In the genomic region with DNA sequence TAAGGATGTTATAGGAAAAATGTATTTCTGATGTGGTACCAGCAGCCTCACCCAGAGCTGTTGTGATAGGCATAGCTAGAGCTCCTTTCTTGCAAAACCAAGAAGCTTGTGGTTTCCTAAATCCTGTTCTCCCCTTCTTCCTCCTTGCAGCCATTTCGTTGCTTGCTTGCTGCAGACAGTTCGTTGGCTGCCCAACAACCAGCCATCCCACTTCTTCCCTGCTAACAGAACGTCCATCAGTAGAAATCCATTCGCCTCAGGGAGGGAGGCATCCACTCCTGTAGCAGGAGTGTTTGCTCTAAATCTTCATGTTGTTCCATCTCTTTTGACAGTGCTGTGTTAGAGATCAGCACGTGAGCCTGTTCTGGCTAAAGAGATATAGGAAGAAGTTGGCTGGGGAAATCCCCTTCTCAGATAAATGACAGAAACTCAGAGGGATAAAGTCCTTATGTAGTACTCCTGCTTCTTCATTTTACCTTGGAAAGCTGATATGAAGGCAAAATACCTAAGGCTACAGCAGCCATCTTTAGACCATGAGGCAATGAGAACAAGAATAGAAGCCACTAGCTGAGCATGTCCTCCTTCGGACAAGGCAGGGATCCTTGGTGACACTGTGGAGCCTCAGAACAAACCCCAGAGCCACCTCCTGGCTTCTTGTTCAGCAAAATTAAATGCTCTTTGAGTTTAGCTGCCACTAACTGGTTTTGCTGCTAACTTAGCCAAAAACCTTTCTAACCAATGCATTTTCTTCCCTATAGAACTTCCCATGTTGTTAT, we compare ENCODE assay signal across 13 cellular contexts.
A peak's percentile ranks its signal among the peaks of the same experiment; 100 is the strongest.
DNase-seq lines count a peak whose midpoint lies in the region; ATAC-seq and TF ChIP-seq lines count a peak whose summit lies in the region.
"Had no signal": no experiment of that assay in that cellular context is flagged by ENCODE, and none has a peak within 500 bp of the region (broad histone marks: within the 10 kb centered on the region; RNA-seq: fewer than 3 reads in every experiment).

No MANE protein-coding gene starts in this region.

- H3K36me3 Mint-ChIP-seq in CD14-positive monocyte (peaks cover 0 to 6% of the 10 kb centered on the region in 2 donors), naive B cell (no peaks in the 10 kb centered on the region)
- H3K36me3 Mint-ChIP-seq in activated T-helper 2 cell treated with anti-CD3 and anti-CD28 coated beads, Interferon-gamma antibody, Interleukin-2, Interleukin-4, amounts not matched to agents 10 μg/mL and 5 μg/mL and 100 μg/mL, durations not matched to agents 14 hours and 24 hours and 36 hours (ENCODE audit: low read depth): no peaks in the 10 kb centered on the region
- H3K36me3 Mint-ChIP-seq: CD4-positive, CD25-positive, alpha-beta regulatory T cell had no signal

- intact Hi-C loops in CD14-positive monocyte (cut with micrococcal nuclease) (loop anchor here (5.0 kb wide), 1 partner anchor 67 kb away; a partner anchor contains a TSS), IMR-90 (cut with micrococcal nuclease) (no loop called here)
- intact Hi-C loops in activated T-helper 2 cell treated with anti-CD3 and anti-CD28 coated beads, Interferon-gamma antibody, Interleukin-2, Interleukin-4, amounts not matched to agents 10 μg/mL and 5 μg/mL and 100 μg/mL, durations not matched to agents 14 hours and 24 hours and 36 hours (cut with micrococcal nuclease): no loop called here

- H3F3A ChIP-seq in GM23248 (ENCODE audit: insufficient read depth): peaks cover 8% of the 10 kb centered on the region; the same call in 1 of the 2 replicates

- no peak overlapping the region for H2AK5ac ChIP-seq in IMR-90 (ENCODE audit: low read depth, low read length)

- H3K79me2 ChIP-seq in GM23248 (ENCODE audit: insufficient read depth): no peaks in the 10 kb centered on the region

- H2AFZ ChIP-seq in IMR-90 (replicated peaks; ENCODE audit: low read length, poor library complexity): peak overlapping the region; percentile 58
- H2AFZ ChIP-seq in GM23248: no peak overlapping the region

- TF ChIP-seq CTCF in CD14-positive monocyte (IDR thresholded peaks at IDR 0.05) (no peak), IMR-90 (conservative IDR thresholded peaks at IDR 0.05; ENCODE audit: low read depth, low read length) (no peak)

- no peak overlapping the region for H4K91ac ChIP-seq in IMR-90 (ENCODE audit: insufficient read depth, low read depth, low read length)

- BruUV-seq in IMR-90 (replicated peaks; lab: Mats Ljungman, UMichigan): no TSS peak

- H2BK5ac ChIP-seq in IMR-90 (ENCODE audit: low read depth, low read length, poor library complexity, severe bottlenecking): no peak overlapping the region

- H4K20me1 ChIP-seq in IMR-90 (ENCODE audit: insufficient read depth, low read length): no peaks in the 10 kb centered on the region
- H4K20me1 ChIP-seq in GM23248 (ENCODE audit: insufficient read depth): no peaks in the 10 kb centered on the region

- WGBS in IMR-90 (ENCODE audit: extremely low coverage in 2 of 2, insufficient read length in 1 of 2), 2 experiments: no CpG with 5 or more reads among the region's 6 CpGs
- WGBS in GM23248 (ENCODE audit: low coverage in 1 of 2, low lambda C conversion rate in 2 of 2, missing lambda C conversion rate in 2 of 2), 2 experiments: 35 to 58% methylated on average over 6 of the region's 6 CpGs

- DNase-seq in CD14-positive monocyte (ENCODE audit: low spot score) (peak; percentile 49), IMR-90 (no peak), naive B cell (no peak), H4 (ENCODE audit: low spot score) (no peak), GM23248 (no peak), H7 (no peak)
- DNase-seq in activated T-helper 2 cell treated with anti-CD3 and anti-CD28 coated beads, Interferon-gamma antibody, Interleukin-2, Interleukin-4, amounts not matched to agents 10 μg/mL and 5 μg/mL and 100 μg/mL, durations not matched to agents 14 hours and 24 hours and 36 hours (ENCODE audit: low spot score): no peak
- DNase-seq: activated CD4-positive, alpha-beta memory T cell treated with anti-CD3 and anti-CD28 coated beads, Interleukin-2, amount 10 ng/mL, durations not matched to agents 7 days and 5 days; amniotic stem cell; CD4-positive, CD25-positive, alpha-beta regulatory T cell; SW 1271 had no signal

- H3K9ac ChIP-seq in IMR-90 (ENCODE audit: low read depth, low read length) (no peak overlapping the region), GM23248 (no peak overlapping the region)

- H2BK20ac ChIP-seq in IMR-90 (ENCODE audit: low read depth, low read length): no peak overlapping the region

- H3K27ac Mint-ChIP-seq in CD14-positive monocyte: peak overlapping the region; percentile 96 to 99 (median 97)
- H3K27ac Mint-ChIP-seq in activated T-helper 2 cell treated with anti-CD3 and anti-CD28 coated beads, Interferon-gamma antibody, Interleukin-2, Interleukin-4, amounts not matched to agents 10 μg/mL and 5 μg/mL and 100 μg/mL, durations not matched to agents 14 hours and 24 hours and 36 hours: no peak overlapping the region
- H3K27ac Mint-ChIP-seq in naive B cell: peak overlapping the region in 4 of 6 donors; percentile 2 to 97 (median 41)
- H3K27ac Mint-ChIP-seq: activated CD4-positive, alpha-beta memory T cell treated with anti-CD3 and anti-CD28 coated beads, Interleukin-2, amount 10 ng/mL, durations not matched to agents 7 days and 5 days had no signal

- POLR2A ChIA-PET in IMR-90 (lab: Charles Lee; ENCODE audit: unreplicated experiment): no interaction called here

- no peak for TF ChIP-seq RAD21 in IMR-90 (IDR thresholded peaks at IDR 0.05; ENCODE audit: low read length)

- no peak overlapping the region for H2AK9ac ChIP-seq in IMR-90 (replicated peaks; ENCODE audit: low read depth, low read length, poor library complexity)

- ATAC-seq in IMR-90 (ENCODE audit: low read depth) (no peak), naive B cell (ENCODE audit: low read depth in 2 of 2) (peak; percentile 19 to 36), HG03442 (IDR thresholded peaks at IDR 0.05; ENCODE audit: unreplicated experiment) (no peak)
- ATAC-seq: HCT116 had no signal

- dilution Hi-C loops in IMR-90 (cut with HindIII; ENCODE audit: low sequenced_read_pairs, unreplicated experiment): no loop called here

- H3K4ac ChIP-seq in IMR-90 (ENCODE audit: low read depth, low read length): no peak overlapping the region

- no peak overlapping the region for H3K23ac ChIP-seq in IMR-90 (ENCODE audit: low read depth, low read length)

- H3K9me1 ChIP-seq in IMR-90 (ENCODE audit: insufficient read depth, low read length): no peaks in the 10 kb centered on the region

- H2BK120ac ChIP-seq in IMR-90 (ENCODE audit: low read depth, low read length): no peak overlapping the region

- in situ Hi-C loops in IMR-90 (cut with MboI; ENCODE audit: low sequenced_read_pairs): no loop called here
- in situ Hi-C loops in GM23248 (cut with MboI): no loop called here

- no peak overlapping the region for H2BK15ac ChIP-seq in IMR-90 (ENCODE audit: low read depth, low read length)

- no peak overlapping the region for H3K14ac ChIP-seq in IMR-90 (replicated peaks; ENCODE audit: low read depth, low read length)

- H3K4me3 ChIP-seq in IMR-90 (ENCODE audit: insufficient read depth, low read depth, low read length): no peak overlapping the region
- no peak overlapping the region for H3K4me3 ChIP-seq in GM23248
- no peak overlapping the region for H3K4me3 ChIP-seq in H7 (ENCODE audit: insufficient read depth, low read depth, low read length)

- H3K4me1 Mint-ChIP-seq in CD14-positive monocyte: peaks cover 73% of the 10 kb centered on the region
- peaks cover 15% of the 10 kb centered on the region for H3K4me1 Mint-ChIP-seq in activated T-helper 2 cell treated with anti-CD3 and anti-CD28 coated beads, Interferon-gamma antibody, Interleukin-2, Interleukin-4, amounts not matched to agents 10 μg/mL and 5 μg/mL and 100 μg/mL, durations not matched to agents 14 hours and 24 hours and 36 hours (ENCODE audit: low read depth)
- peaks cover 32 to 45% (median 41%) of the 10 kb centered on the region in 3 donors for H3K4me1 Mint-ChIP-seq in naive B cell

- no peak overlapping the region for H4K5ac ChIP-seq in IMR-90 (ENCODE audit: low read depth, low read length)

- CTCF ChIA-PET in IMR-90 (lab: Yijun Ruan, JAX): interaction anchor here (0.6 kb wide), 1 partner anchor 58 kb away, joined by 3 read pairs; no protein-coding TSS in a partner anchor

- no peaks in the 10 kb centered on the region for H3K9me2 ChIP-seq in GM23248 (ENCODE audit: insufficient read depth)

- H3K27me3 ChIP-seq in IMR-90 (ENCODE audit: control insufficient read depth, insufficient read depth, low read length): peaks cover 21% of the 10 kb centered on the region
- peaks cover 5% of the 10 kb centered on the region; the same call in 1 of the 2 replicates for H3K27me3 ChIP-seq in GM23248 (replicated peaks; ENCODE audit: insufficient read depth)
- H3K27me3 ChIP-seq in H7 (ENCODE audit: control insufficient read depth, insufficient read depth, low read length): no peaks in the 10 kb centered on the region

- H3K79me1 ChIP-seq in IMR-90 (ENCODE audit: low read depth in 1 of 2, low read length in 2 of 2): no peaks in the 10 kb centered on the region

- no peaks in the 10 kb centered on the region for H3K27me3 Mint-ChIP-seq in CD14-positive monocyte (ENCODE audit: low read depth in 3 of 3)
- H3K27me3 Mint-ChIP-seq in activated T-helper 2 cell treated with anti-CD3 and anti-CD28 coated beads, Interferon-gamma antibody, Interleukin-2, Interleukin-4, amounts not matched to agents 10 μg/mL and 5 μg/mL and 100 μg/mL, durations not matched to agents 14 hours and 24 hours and 36 hours (ENCODE audit: low read depth): peaks cover 7% of the 10 kb centered on the region
- H3K27me3 Mint-ChIP-seq in naive B cell: no peaks in the 10 kb centered on the region

- no peaks in the 10 kb centered on the region for H3K9me3 Mint-ChIP-seq in CD14-positive monocyte
- no peaks in the 10 kb centered on the region for H3K9me3 Mint-ChIP-seq in activated T-helper 2 cell treated with anti-CD3 and anti-CD28 coated beads, Interferon-gamma antibody, Interleukin-2, Interleukin-4, amounts not matched to agents 10 μg/mL and 5 μg/mL and 100 μg/mL, durations not matched to agents 14 hours and 24 hours and 36 hours
- no peaks in the 10 kb centered on the region for H3K9me3 Mint-ChIP-seq in naive B cell
- H3K9me3 Mint-ChIP-seq: activated CD4-positive, alpha-beta memory T cell treated with anti-CD3 and anti-CD28 coated beads, Interleukin-2, amount 10 ng/mL, durations not matched to agents 7 days and 5 days; CD4-positive, CD25-positive, alpha-beta regulatory T cell had no signal

- H3K56ac ChIP-seq in IMR-90 (ENCODE audit: extremely low read depth, insufficient read depth, low read length): no peak overlapping the region

- H3K4me1 ChIP-seq in IMR-90 (ENCODE audit: control insufficient read depth, insufficient read depth, low read length) (no peaks in the 10 kb centered on the region), GM23248 (ENCODE audit: insufficient read depth) (peaks cover 9% of the 10 kb centered on the region)

- H3K36me3 ChIP-seq in IMR-90 (ENCODE audit: control insufficient read depth, insufficient read depth, low read length): no peaks in the 10 kb centered on the region
- no peaks in the 10 kb centered on the region for H3K36me3 ChIP-seq in GM23248 (ENCODE audit: low read depth)
- H3K36me3 ChIP-seq in H7 (replicated peaks; ENCODE audit: control insufficient read depth, insufficient read depth, low read length): no peaks in the 10 kb centered on the region

- no peak overlapping the region for H3K27ac ChIP-seq in IMR-90 (ENCODE audit: insufficient read depth, low read length)
- H3K27ac ChIP-seq in GM23248: no peak overlapping the region

- H4K8ac ChIP-seq in IMR-90 (ENCODE audit: low read depth in 2 of 2, low read length in 2 of 2): no peak overlapping the region

- no peaks in the 10 kb centered on the region for H3K9me3 ChIP-seq in IMR-90 (ENCODE audit: control insufficient read depth, insufficient read depth, low read length)
- H3K9me3 ChIP-seq in GM23248 (ENCODE audit: low read depth): no peaks in the 10 kb centered on the region

- no peak overlapping the region for H3K18ac ChIP-seq in IMR-90 (ENCODE audit: low read depth, low read length)

- H3K4me3 Mint-ChIP-seq in CD14-positive monocyte: peak overlapping the region; percentile 78 to 92
- peak overlapping the region; percentile 54 for H3K4me3 Mint-ChIP-seq in activated T-helper 2 cell treated with anti-CD3 and anti-CD28 coated beads, Interferon-gamma antibody, Interleukin-2, Interleukin-4, amounts not matched to agents 10 μg/mL and 5 μg/mL and 100 μg/mL, durations not matched to agents 14 hours and 24 hours and 36 hours (ENCODE audit: low read depth)
- peak overlapping the region in 7 of 8 donors; percentile 61 to 84 (median 78) for H3K4me3 Mint-ChIP-seq in naive B cell
- H3K4me3 Mint-ChIP-seq: activated CD4-positive, alpha-beta memory T cell treated with anti-CD3 and anti-CD28 coated beads, Interleukin-2, amount 10 ng/mL, durations not matched to agents 7 days and 5 days had no signal

- TF ChIP-seq POLR2A in IMR-90 (IDR thresholded peaks at IDR 0.05; ENCODE audit: low read depth, low read length): no peak

- H3K4me2 ChIP-seq in IMR-90 (ENCODE audit: low read depth, low read length): no peak overlapping the region
- no peak overlapping the region for H3K4me2 ChIP-seq in GM23248 (ENCODE audit: unreplicated experiment)

Comparison
In these comparisons a context has a peak if more than half of its experiments do, and no peak if none do; other contexts are left out.
1. ATAC-seq: peak in naive B cell (2 of 2); none in IMR-90 (single experiment) and HG03442 (single experiment).
2. intact Hi-C loops: an anchor here in CD14-positive monocyte (5.0 kb wide); none called in IMR-90 and activated T-helper 2 cell treated with anti-CD3 and anti-CD28 coated beads, Interferon-gamma antibody, Interleukin-2, Interleukin-4, amounts not matched to agents 10 μg/mL and 5 μg/mL and 100 μg/mL, durations not matched to agents 14 hours and 24 hours and 36 hours.
3. Peak in every context shown above with its lines, with median percentiles within 50 percentile points of each other: H3K4me3 Mint-ChIP-seq.